ENCODE assay signal across 12 cellular contexts in genomic region chr16:75042423-75043174, GRCh38. TPM values are rescaled to one million over a fixed set of nuclear protein-coding genes. Genes with fewer than 3 reads are reported as not detected.
DNase-seq lines count a peak whose midpoint lies in the region; ATAC-seq and TF ChIP-seq lines count a peak whose summit lies in the region.
"Had no signal": no experiment of that assay in that cellular context is flagged by ENCODE, and none has a peak within 500 bp of the region (broad histone marks: within the 10 kb centered on the region; RNA-seq: fewer than 3 reads in every experiment).

No MANE protein-coding gene starts in this region.

- H3K4me1 ChIP-seq in smooth muscle cell (ENCODE audit: low read depth): no peaks in the 10 kb centered on the region

- TF ChIP-seq CTCF in progenitor cell of endocrine pancreas (IDR thresholded peaks at IDR 0.05; ENCODE audit: unreplicated experiment) (no peak), smooth muscle cell (IDR thresholded peaks at IDR 0.05; ENCODE audit: borderline replicate concordance, insufficient read depth, poor library complexity, severe bottlenecking) (no peak)

- H2AFZ ChIP-seq in smooth muscle cell (ENCODE audit: low read depth): no peak overlapping the region

- peaks cover 78% of the 10 kb centered on the region for H4K20me1 ChIP-seq in smooth muscle cell (ENCODE audit: low read depth)

- DNase-seq in activated T-helper 1 cell treated with anti-CD3 and anti-CD28 coated beads, Interleukin-12 subunit alpha, Interleukin-12 subunit beta, Interleukin-2, Interleukin-4 antibody, amounts not matched to agents 30 ng/mL and 10 ng/mL and 1 ng/mL, durations not matched to agents 14 hours and 24 hours and 36 hours (ENCODE audit: low spot score): no peak
- DNase-seq in progenitor cell of endocrine pancreas (ENCODE audit: low spot score, unreplicated experiment) (no peak), cortex of kidney (lab: John Stamatoyannopoulos, UW) (no peak), superior temporal gyrus (ENCODE audit: extremely low spot score) (no peak), smooth muscle cell (lab: John Stamatoyannopoulos, UW; ENCODE audit: unreplicated experiment) (no peak)
- DNase-seq: lower lobe of right lung; NCI-H1436; RPMI8226; stimulated activated naive B cell treated with anti-CD40 and anti-IgM and Interleukin-4, amounts not matched to agents 10 μg/mL and 1 μg/mL and 100 μg/mL, for 72 hours had no signal

- no peak overlapping the region for H3K9ac ChIP-seq in smooth muscle cell (ENCODE audit: low read depth)

- H3K36me3 ChIP-seq in smooth muscle cell (ENCODE audit: low read depth): no peaks in the 10 kb centered on the region
- H3K36me3 ChIP-seq: lower lobe of right lung had no signal

- H3K9me3 ChIP-seq in smooth muscle cell (replicated peaks; ENCODE audit: low read depth): no peaks in the 10 kb centered on the region

- peaks cover 62% of the 10 kb centered on the region for H3K79me2 ChIP-seq in smooth muscle cell (ENCODE audit: low read depth)

- peaks cover 40% of the 10 kb centered on the region for H3K36me3 Mint-ChIP-seq in activated T-helper 1 cell treated with anti-CD3 and anti-CD28 coated beads, Interleukin-12 subunit alpha, Interleukin-12 subunit beta, Interleukin-2, Interleukin-4 antibody, amounts not matched to agents 30 ng/mL and 10 ng/mL and 1 ng/mL, durations not matched to agents 14 hours and 24 hours and 36 hours (ENCODE audit: low read depth)
- peaks cover 7% of the 10 kb centered on the region for H3K36me3 Mint-ChIP-seq in progenitor cell of endocrine pancreas (ENCODE audit: insufficient read depth)

- no peaks in the 10 kb centered on the region for H3F3A ChIP-seq in smooth muscle cell (ENCODE audit: low read depth)

- H3K4me2 ChIP-seq in smooth muscle cell: no peak overlapping the region

- intact Hi-C loops in activated T-helper 1 cell treated with anti-CD3 and anti-CD28 coated beads, Interleukin-12 subunit alpha, Interleukin-12 subunit beta, Interleukin-2, Interleukin-4 antibody, amounts not matched to agents 30 ng/mL and 10 ng/mL and 1 ng/mL, durations not matched to agents 14 hours and 24 hours and 36 hours (cut with micrococcal nuclease): no loop called here

- no peaks in the 10 kb centered on the region for H3K27me3 Mint-ChIP-seq in activated T-helper 1 cell treated with anti-CD3 and anti-CD28 coated beads, Interleukin-12 subunit alpha, Interleukin-12 subunit beta, Interleukin-2, Interleukin-4 antibody, amounts not matched to agents 30 ng/mL and 10 ng/mL and 1 ng/mL, durations not matched to agents 14 hours and 24 hours and 36 hours (ENCODE audit: insufficient read depth)
- H3K27me3 Mint-ChIP-seq in progenitor cell of endocrine pancreas: no peaks in the 10 kb centered on the region
- H3K27me3 Mint-ChIP-seq: stimulated activated naive B cell treated with anti-CD40 and anti-IgM and Interleukin-4, amounts not matched to agents 10 μg/mL and 1 μg/mL and 100 μg/mL, for 72 hours had no signal

- peaks cover 49% of the 10 kb centered on the region for H3K4me1 Mint-ChIP-seq in activated T-helper 1 cell treated with anti-CD3 and anti-CD28 coated beads, Interleukin-12 subunit alpha, Interleukin-12 subunit beta, Interleukin-2, Interleukin-4 antibody, amounts not matched to agents 30 ng/mL and 10 ng/mL and 1 ng/mL, durations not matched to agents 14 hours and 24 hours and 36 hours (ENCODE audit: low read depth)
- peaks cover 13% of the 10 kb centered on the region for H3K4me1 Mint-ChIP-seq in progenitor cell of endocrine pancreas (ENCODE audit: low read depth)

- H3K27me3 ChIP-seq in smooth muscle cell (ENCODE audit: low read depth): no peaks in the 10 kb centered on the region

- no peak overlapping the region for H3K4me3 Mint-ChIP-seq in activated T-helper 1 cell treated with anti-CD3 and anti-CD28 coated beads, Interleukin-12 subunit alpha, Interleukin-12 subunit beta, Interleukin-2, Interleukin-4 antibody, amounts not matched to agents 30 ng/mL and 10 ng/mL and 1 ng/mL, durations not matched to agents 14 hours and 24 hours and 36 hours
- H3K4me3 Mint-ChIP-seq in progenitor cell of endocrine pancreas (ENCODE audit: low read depth): no peak overlapping the region
- H3K4me3 Mint-ChIP-seq: stimulated activated naive B cell treated with anti-CD40 and anti-IgM and Interleukin-4, amounts not matched to agents 10 μg/mL and 1 μg/mL and 100 μg/mL, for 72 hours had no signal

- no peak for TF ChIP-seq POLR2A in GM18505 (IDR thresholded peaks at IDR 0.05; ENCODE audit: borderline replicate concordance, extremely low read depth, insufficient read depth, insufficient read length)

- no peak overlapping the region for H3K27ac ChIP-seq in smooth muscle cell (ENCODE audit: low read depth)
- H3K27ac ChIP-seq: lower lobe of right lung had no signal

- H3K9me3 Mint-ChIP-seq in activated T-helper 1 cell treated with anti-CD3 and anti-CD28 coated beads, Interleukin-12 subunit alpha, Interleukin-12 subunit beta, Interleukin-2, Interleukin-4 antibody, amounts not matched to agents 30 ng/mL and 10 ng/mL and 1 ng/mL, durations not matched to agents 14 hours and 24 hours and 36 hours: peaks cover 16% of the 10 kb centered on the region
- H3K9me3 Mint-ChIP-seq in progenitor cell of endocrine pancreas (ENCODE audit: low read depth): peaks cover 4% of the 10 kb centered on the region

- H3K4me3 ChIP-seq in smooth muscle cell: no peak overlapping the region
- H3K4me3 ChIP-seq: lower lobe of right lung had no signal

- 86% methylated on average over 8 of the region's 8 CpGs for WGBS in smooth muscle cell (ENCODE audit: low lambda C conversion rate)

- H3K27ac Mint-ChIP-seq in activated T-helper 1 cell treated with anti-CD3 and anti-CD28 coated beads, Interleukin-12 subunit alpha, Interleukin-12 subunit beta, Interleukin-2, Interleukin-4 antibody, amounts not matched to agents 30 ng/mL and 10 ng/mL and 1 ng/mL, durations not matched to agents 14 hours and 24 hours and 36 hours: peak overlapping the region; percentile 4
- peak overlapping the region; percentile 10 for H3K27ac Mint-ChIP-seq in progenitor cell of endocrine pancreas
- H3K27ac Mint-ChIP-seq: stimulated activated naive B cell treated with anti-CD40 and anti-IgM and Interleukin-4, amounts not matched to agents 10 μg/mL and 1 μg/mL and 100 μg/mL, for 72 hours had no signal

- ATAC-seq in GM18505 (IDR thresholded peaks at IDR 0.05; ENCODE audit: unreplicated experiment) (peak; percentile 11), HG03066 (IDR thresholded peaks at IDR 0.05; ENCODE audit: low read depth, unreplicated experiment) (peak; percentile 20), GM18519 (IDR thresholded peaks at IDR 0.05; ENCODE audit: low FRiP score, unreplicated experiment) (no peak)
- ATAC-seq: lower lobe of right lung had no signal

RNA-seq across cellular contexts. Expression of gene ZNRF1, which starts 43.8 kb away (rescaled TPM):
- 51.2 and 52.2 TPM in 2 replicates for total RNA-seq in activated T-helper 1 cell treated with anti-CD3 and anti-CD28 coated beads, Interleukin-12 subunit alpha, Interleukin-12 subunit beta, Interleukin-2, Interleukin-4 antibody, amounts not matched to agents 30 ng/mL and 10 ng/mL and 1 ng/mL, durations not matched to agents 14 hours and 24 hours and 36 hours
- total RNA-seq in progenitor cell of endocrine pancreas (66.1 and 71.6 TPM in 2 replicates), smooth muscle cell (18.2 and 19.7 TPM in 2 replicates)
- 38.0 and 45.4 TPM in 2 replicates for polyA plus RNA-seq in smooth muscle cell

RNA-seq across cellular contexts. Expression of gene WDR59, which starts 57.7 kb away (rescaled TPM):
- total RNA-seq in activated T-helper 1 cell treated with anti-CD3 and anti-CD28 coated beads, Interleukin-12 subunit alpha, Interleukin-12 subunit beta, Interleukin-2, Interleukin-4 antibody, amounts not matched to agents 30 ng/mL and 10 ng/mL and 1 ng/mL, durations not matched to agents 14 hours and 24 hours and 36 hours: 85.9 and 95.3 TPM in 2 replicates
- total RNA-seq in progenitor cell of endocrine pancreas: 150 and 154 TPM in 2 replicates
- 13.1 and 14.3 TPM in 2 replicates for total RNA-seq in smooth muscle cell
- 19.2 and 29.5 TPM in 2 replicates for polyA plus RNA-seq in smooth muscle cell
